31 cellular contexts compared by ENCODE assay signal in genomic region chr6:22830463-22830862, GRCh38.
"Had no signal": no experiment of that assay in that cellular context is flagged by ENCODE, and none has a peak within 500 bp of the region (broad histone marks: within the 10 kb centered on the region; RNA-seq: fewer than 3 reads in every experiment).

No MANE protein-coding gene starts in this region.

- H3K9me3 ChIP-seq: body of pancreas, Peyer's patch, SJSA1, SK-N-SH had no signal

- H3K36me3 Mint-ChIP-seq: activated naive CD4-positive, alpha-beta T cell treated with anti-CD3 and anti-CD28 coated beads, Interleukin-2, amount 50 U/mL, for 24 hours; activated naive CD8-positive, alpha-beta T cell treated with anti-CD3 and anti-CD28 coated beads, Interleukin-2, amount 10 ng/mL, durations not matched to agents 7 days and 5 days had no signal

- DNase-seq: activated CD4-positive, alpha-beta T cell treated with anti-CD3 and anti-CD28 coated beads, Interleukin-2, amount 10 ng/mL, durations not matched to agents 7 days and 5 days; activated CD4-positive, alpha-beta T cell treated with anti-CD3 and anti-CD28 coated beads, Interleukin-2, amount 50 U/mL, for 48 hours; activated CD8-positive, alpha-beta T cell treated with anti-CD3 and anti-CD28 coated beads, Interleukin-2, amount 10 ng/mL, durations not matched to agents 7 days and 5 days; activated gamma-delta T cell; activated naive CD4-positive, alpha-beta T cell treated with Interleukin-2 at 50 U/mL for 16 hours; activated naive CD8-positive, alpha-beta T cell treated with anti-CD3 and anti-CD28 coated beads, Interleukin-2, amount 10 ng/mL, durations not matched to agents 7 days and 5 days; activated T-cell treated with anti-CD3 and anti-CD28 coated beads, Interleukin-2, amount 50 U/mL, for 24 hours; body of pancreas; central memory CD4-positive, alpha-beta T cell; MM.1S; MV-4-11; NCI-H1092; NCI-H1436 treated with DMSO at 0.1 percent for 48 hours; NCI-H1694 treated with DMSO at 0.1 percent for 48 hours; NCI-H2029; NCI-H345; NCI-H524 treated with DMSO at 0.1 percent for 48 hours; NCI-H748 treated with DMSO at 0.1 percent for 48 hours; NK-92 treated with Interleukin-12 subunit alpha and Interleukin-12 subunit beta, amount 100 ng/mL, for 24 hours; PC-3; Peyer's patch; RPMI8226; SHP77 treated with DMSO at 0.1 percent for 48 hours; SK-N-SH had no signal

- FAIRE-seq: astrocyte, TTC549 had no signal

- H3K4me3 ChIP-seq: body of pancreas, Peyer's patch, SJSA1 had no signal

- H3K27ac Mint-ChIP-seq: activated CD4-positive, alpha-beta T cell treated with anti-CD3 and anti-CD28 coated beads, Interleukin-2, amount 10 ng/mL, durations not matched to agents 7 days and 5 days; activated CD8-positive, alpha-beta T cell treated with anti-CD3 and anti-CD28 coated beads, Interleukin-2, amount 10 ng/mL, durations not matched to agents 7 days and 5 days; activated naive CD4-positive, alpha-beta T cell treated with anti-CD3 and anti-CD28 coated beads, Interleukin-2, amount 50 U/mL, for 24 hours; activated naive CD8-positive, alpha-beta T cell treated with anti-CD3 and anti-CD28 coated beads, Interleukin-2, amount 10 ng/mL, durations not matched to agents 7 days and 5 days; activated T-cell treated with anti-CD3 and anti-CD28 coated beads, Interleukin-2, amount 50 U/mL, for 24 hours; activated T-helper 2 cell treated with anti-CD3 and anti-CD28 coated beads, Interferon-gamma antibody, Interleukin-2, Interleukin-4, amounts not matched to agents 10 μg/mL and 5 μg/mL and 100 μg/mL, durations not matched to agents 14 hours and 24 hours and 36 hours; T-helper 1 cell treated with Interleukin-12 subunit alpha and Interleukin-12 subunit beta and Interleukin-4 antibody, amounts not matched to agents 30 μg/mL and 1 μg/mL, for 36 hours; T-helper 2 cell treated with Interferon-gamma antibody and Interleukin-4, amounts not matched to agents 5 μg/mL and 100 μg/mL, for 36 hours had no signal

- H3K4me1 ChIP-seq: Peyer's patch had no signal

- H3K27me3 ChIP-seq: body of pancreas, Peyer's patch, SJSA1 had no signal

- H3K27me3 Mint-ChIP-seq: activated CD4-positive, alpha-beta T cell treated with anti-CD3 and anti-CD28 coated beads, Interleukin-2, amount 10 ng/mL, durations not matched to agents 7 days and 5 days; activated naive CD4-positive, alpha-beta T cell treated with anti-CD3 and anti-CD28 coated beads, Interleukin-2, amount 50 U/mL, for 24 hours had no signal

- H3K36me3 ChIP-seq: Peyer's patch, SJSA1 had no signal

- H3K9me3 Mint-ChIP-seq: activated naive CD8-positive, alpha-beta T cell treated with anti-CD3 and anti-CD28 coated beads, Interleukin-2, amount 10 ng/mL, durations not matched to agents 7 days and 5 days; activated T-cell treated with anti-CD3 and anti-CD28 coated beads, Interleukin-2, amount 50 U/mL, for 24 hours had no signal

- H3K27ac ChIP-seq: body of pancreas, Peyer's patch, SJSA1 had no signal

- ATAC-seq: activated CD8-positive, alpha-beta T cell treated with anti-CD3 and anti-CD28 coated beads, Interleukin-2, amount 10 ng/mL, durations not matched to agents 7 days and 5 days; body of pancreas; PC-3 had no signal

- H3K4me3 Mint-ChIP-seq: activated CD4-positive, alpha-beta T cell treated with anti-CD3 and anti-CD28 coated beads, Interleukin-2, amount 10 ng/mL, durations not matched to agents 7 days and 5 days; activated CD8-positive, alpha-beta T cell treated with anti-CD3 and anti-CD28 coated beads, Interleukin-2, amount 10 ng/mL, durations not matched to agents 7 days and 5 days; activated naive CD4-positive, alpha-beta T cell treated with anti-CD3 and anti-CD28 coated beads, Interleukin-2, amount 50 U/mL, for 24 hours; activated naive CD8-positive, alpha-beta T cell treated with anti-CD3 and anti-CD28 coated beads, Interleukin-2, amount 10 ng/mL, durations not matched to agents 7 days and 5 days; activated T-cell treated with anti-CD3 and anti-CD28 coated beads, Interleukin-2, amount 50 U/mL, for 24 hours; T-helper 1 cell treated with Interleukin-12 subunit alpha and Interleukin-12 subunit beta and Interleukin-4 antibody, amounts not matched to agents 30 μg/mL and 1 μg/mL, for 36 hours; T-helper 2 cell treated with Interferon-gamma antibody and Interleukin-4, amounts not matched to agents 5 μg/mL and 100 μg/mL, for 36 hours had no signal

- H3K4me2 ChIP-seq: SK-N-SH had no signal

- H3K9ac ChIP-seq: SK-N-SH had no signal

- H3K4me1 Mint-ChIP-seq: activated CD4-positive, alpha-beta T cell treated with anti-CD3 and anti-CD28 coated beads, Interleukin-2, amount 10 ng/mL, durations not matched to agents 7 days and 5 days; activated naive CD4-positive, alpha-beta T cell treated with anti-CD3 and anti-CD28 coated beads, Interleukin-2, amount 50 U/mL, for 24 hours; activated naive CD8-positive, alpha-beta T cell treated with anti-CD3 and anti-CD28 coated beads, Interleukin-2, amount 10 ng/mL, durations not matched to agents 7 days and 5 days had no signal
